25 cellular contexts compared by ENCODE assay signal in genomic region chr7:125645770-125646169, GRCh38.
"Had no signal": no experiment of that assay in that cellular context is flagged by ENCODE, and none has a peak within 500 bp of the region (broad histone marks: within the 10 kb centered on the region; RNA-seq: fewer than 3 reads in every experiment).

No MANE protein-coding gene starts in this region.

- H3K36me3 ChIP-seq: stomach, suprapubic skin, thoracic aorta, thyroid gland, tibial artery, tibial nerve, transverse colon, upper lobe of left lung, upper lobe of right lung, uterus, vagina had no signal

- ATAC-seq: stimulated activated effector memory CD8-positive, alpha-beta T cell treated with anti-CD3 and anti-CD28 coated beads, Interleukin-12 subunit alpha, Interleukin-12 subunit beta, amount 100 ng/mL, for 72 hours; stimulated activated memory B cell treated with anti-CD40 and anti-IgM and Interleukin-4, amounts not matched to agents 10 μg/mL and 1 μg/mL and 100 μg/mL, for 72 hours; stimulated activated naive B cell treated with anti-CD40 and anti-IgM and Interleukin-4, amounts not matched to agents 10 μg/mL and 1 μg/mL and 100 μg/mL, for 72 hours; stimulated activated naive CD8-positive, alpha-beta T cell treated with anti-CD3 and anti-CD28 coated beads, Interleukin-15, amount 100 ng/mL, for 72 hours; stimulated activated naive CD8-positive, alpha-beta T cell treated with anti-CD3 and anti-CD28 coated beads, Interleukin-15, Interleukin-2, amounts not matched to agents 100 U/mL and 50 U/mL, for 24 hours; upper lobe of right lung had no signal

- H3K4me1 ChIP-seq: stomach, suprapubic skin, thyroid gland, tibial artery, tibial nerve, transverse colon, upper lobe of left lung, upper lobe of right lung, uterus, vagina had no signal

- H3K27ac ChIP-seq: stomach, suprapubic skin, thoracic aorta, thyroid gland, tibial artery, tibial nerve, transverse colon, upper lobe of left lung, upper lobe of right lung, uterus, vagina had no signal

- H3K27me3 ChIP-seq: stomach, suprapubic skin, thyroid gland, tibial artery, tibial nerve, transverse colon, upper lobe of left lung, upper lobe of right lung, uterus, vagina had no signal

- DNase-seq: stimulated activated CD4-positive, alpha-beta T cell treated with anti-CD3 and anti-CD28 coated beads, Interleukin-2, amount 100 ng/mL, for 48 hours; stimulated activated CD4-positive, alpha-beta T cell treated with anti-CD3 and anti-CD28 coated beads, Interleukin-4, amount 100 ng/mL, for 1 hour; stimulated activated CD4-positive, alpha-beta T cell treated with anti-CD3 and anti-CD28 coated beads, Interleukin-4, amount 100 ng/mL, for 24 hours; stimulated activated CD4-positive, alpha-beta T cell treated with anti-CD3 and anti-CD28 coated beads, Interleukin-4, amount 100 ng/mL, for 4 hours; stimulated activated CD8-positive, alpha-beta memory T cell treated with anti-CD3 and anti-CD28 coated beads, Interleukin-4, amount 100 ng/mL, for 48 hours; stimulated activated naive B cell treated with anti-CD40 and anti-IgM and Interleukin-4, amounts not matched to agents 10 μg/mL and 1 μg/mL and 100 μg/mL, for 72 hours; stimulated activated naive CD4-positive, alpha-beta T cell; stimulated activated naive CD4-positive, alpha-beta T cell treated with Interleukin-2 at 50 U/mL for 16 hours; stimulated activated naive CD8-positive, alpha-beta T cell treated with anti-CD3 and anti-CD28 coated beads, Interleukin-15, amount 100 ng/mL, for 72 hours; stimulated activated naive CD8-positive, alpha-beta T cell treated with anti-CD3 and anti-CD28 coated beads, Interleukin-15, Interleukin-2, amounts not matched to agents 100 U/mL and 50 U/mL, for 24 hours; stomach; substantia nigra; thyroid gland; tibial artery; transverse colon; trophoblast cell; upper lobe of left lung; upper lobe of right lung; uterus had no signal

- H3K9me3 ChIP-seq: stomach, thoracic aorta, thyroid gland, tibial artery, tibial nerve, transverse colon, upper lobe of left lung, upper lobe of right lung, uterus, vagina had no signal

- H3K4me3 ChIP-seq: stomach, suprapubic skin, thoracic aorta, thyroid gland, tibial artery, tibial nerve, transverse colon, upper lobe of left lung, upper lobe of right lung, uterus, vagina had no signal
